ENCODE assay signal across 8 cellular contexts in the genomic region with DNA sequence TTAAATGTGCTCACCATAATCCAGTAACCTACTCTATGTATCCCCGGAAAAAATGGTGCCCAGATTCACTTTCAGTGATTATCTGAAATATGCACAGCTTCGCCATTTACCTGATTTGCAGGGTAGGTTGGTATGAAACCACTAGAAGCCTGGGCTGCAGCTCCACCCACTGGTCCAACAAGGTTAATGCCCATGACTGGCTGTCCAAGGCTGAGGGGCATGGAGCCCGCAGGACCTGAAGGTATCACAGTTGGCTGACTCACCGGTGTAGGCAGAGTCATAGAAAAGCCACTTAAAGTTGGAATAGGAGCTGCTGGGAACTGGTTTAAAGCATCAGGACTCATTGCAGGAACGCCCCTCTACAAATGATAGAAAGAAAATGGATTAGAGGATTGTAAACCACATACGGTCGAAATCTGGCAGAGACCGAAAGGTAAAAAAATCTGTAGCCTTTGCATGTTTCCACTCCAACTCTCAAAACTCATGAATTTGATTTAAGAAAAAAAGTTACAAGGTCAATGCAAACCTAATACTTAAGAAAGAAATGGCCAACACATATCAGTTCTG. TPM values are rescaled to one million over a fixed set of nuclear protein-coding genes. Genes with fewer than 3 reads are reported as not detected.
A peak's percentile ranks its signal among the peaks of the same experiment; 100 is the strongest.
DNase-seq lines count a peak whose midpoint lies in the region; ATAC-seq and TF ChIP-seq lines count a peak whose summit lies in the region.

No MANE protein-coding gene starts in this region.

- DNase-seq in AG08395 (ENCODE audit: low spot score) (peak; percentile 61), NCI-H524 (lab: John Stamatoyannopoulos, UW) (peak; percentile 36 to 80), heart right ventricle (peak; percentile 16 to 29), lower leg skin (ENCODE audit: low spot score in 2 of 2) (no peak)
- DNase-seq in activated naive CD4-positive, alpha-beta T cell treated with anti-CD3 and anti-CD28 coated beads for 36 hours: peak; percentile 62
- DNase-seq in stimulated activated CD4-positive, alpha-beta T cell treated with anti-CD3 and anti-CD28 coated beads, Interleukin-15, amount 100 ng/mL, for 24 hours: peak; percentile 36

- H3K4me1 ChIP-seq in heart right ventricle: no peaks in the 10 kb centered on the region

- H3K4me3 ChIP-seq in heart right ventricle (no peak overlapping the region), lower leg skin (ENCODE audit: low read depth, poor library complexity, severe bottlenecking) (no peak overlapping the region)

- H3K27me3 Mint-ChIP-seq in activated naive CD4-positive, alpha-beta T cell treated with anti-CD3 and anti-CD28 coated beads for 36 hours (ENCODE audit: low read depth): no peaks in the 10 kb centered on the region

- ATAC-seq in heart right ventricle: peak in 6 of 8 donors; percentile 51 to 84 (median 72)
- no peak for ATAC-seq in GM21381 (IDR thresholded peaks at IDR 0.05; ENCODE audit: unreplicated experiment)

- H3K9me3 ChIP-seq in heart right ventricle: peaks cover 0 to 15% (median 5%) of the 10 kb centered on the region in 11 donors

- peak; percentile 49 for TF ChIP-seq CTCF in GM12873 (IDR thresholded peaks at IDR 0.05; ENCODE audit: insufficient read depth, low read depth, low read length, missing control alignments)
- peak in 8 of 9 donors; percentile 18 to 62 (median 53) for TF ChIP-seq CTCF in heart right ventricle (IDR thresholded peaks at IDR 0.05)
- no peak for TF ChIP-seq CTCF in lower leg skin (IDR thresholded peaks at IDR 0.05)

- H3K27ac Mint-ChIP-seq in activated naive CD4-positive, alpha-beta T cell treated with anti-CD3 and anti-CD28 coated beads for 36 hours: no peak overlapping the region

- intact Hi-C loops in activated naive CD4-positive, alpha-beta T cell treated with anti-CD3 and anti-CD28 coated beads for 36 hours (cut with micrococcal nuclease): loop anchor here (1.0 to 5.0 kb wide), 3 partner anchors 37 to 197 kb away; a partner anchor contains a TSS
- intact Hi-C loops in heart right ventricle (cut with DNase I) (no loop called here), lower leg skin (cut with DNase I; ENCODE audit: low total_unique reads) (no loop called here)

- H3K36me3 Mint-ChIP-seq in activated naive CD4-positive, alpha-beta T cell treated with anti-CD3 and anti-CD28 coated beads for 36 hours (ENCODE audit: low read depth): peaks cover 38% of the 10 kb centered on the region

- H3K27me3 ChIP-seq in heart right ventricle: no peaks in the 10 kb centered on the region

- H3K27ac ChIP-seq in heart right ventricle: no peak overlapping the region

- peaks cover 0 to 92% (median 63%) of the 10 kb centered on the region in 9 donors for H3K36me3 ChIP-seq in heart right ventricle

- no peak for TF ChIP-seq POLR2A in lower leg skin (IDR thresholded peaks at IDR 0.05)

- CTCF ChIA-PET in activated naive CD4-positive, alpha-beta T cell treated with anti-CD3 and anti-CD28 coated beads for 36 hours (lab: Charles Lee): interaction anchor here (0.6 to 1.8 kb wide), 4 partner anchors 19 to 221 kb away, joined by 3 to 9 read pairs (median 4); no protein-coding TSS in a partner anchor

- H3K4me1 Mint-ChIP-seq in activated naive CD4-positive, alpha-beta T cell treated with anti-CD3 and anti-CD28 coated beads for 36 hours (ENCODE audit: low read depth): no peaks in the 10 kb centered on the region

- H3K9me3 Mint-ChIP-seq in activated naive CD4-positive, alpha-beta T cell treated with anti-CD3 and anti-CD28 coated beads for 36 hours: peaks cover 4% of the 10 kb centered on the region

- H3K4me3 Mint-ChIP-seq in activated naive CD4-positive, alpha-beta T cell treated with anti-CD3 and anti-CD28 coated beads for 36 hours: no peak overlapping the region

- WGBS in heart right ventricle, 2 donors: 83 to 87% methylated on average over 8 of the region's 8 CpGs
- 81 to 85% methylated on average over 8 of the region's 8 CpGs for WGBS in lower leg skin, 2 donors

RNA-seq across cellular contexts. Expression of a gene that starts 38.6 kb away (rescaled TPM):
- total RNA-seq in activated naive CD4-positive, alpha-beta T cell treated with anti-CD3 and anti-CD28 coated beads for 36 hours: 10 to 100 TPM; 39.1 to 40.1 TPM
- total RNA-seq in heart right ventricle (10 to 100 TPM; 32.7 to 57.6 (median 48.2) TPM), lower leg skin (10 to 100 TPM; 23.3 to 40.7 (median 24.5) TPM)
- polyA plus RNA-seq in heart right ventricle: 1 to 10 TPM; 2.9 to 5.6 TPM

Comparison
In these comparisons a context has a peak if more than half of its experiments do, and no peak if none do; other contexts are left out.
1. DNase-seq: peak in AG08395 (single experiment), NCI-H524 (2 of 2), activated naive CD4-positive, alpha-beta T cell treated with anti-CD3 and anti-CD28 coated beads for 36 hours (single experiment), heart right ventricle (2 of 2) and stimulated activated CD4-positive, alpha-beta T cell treated with anti-CD3 and anti-CD28 coated beads, Interleukin-15, amount 100 ng/mL, for 24 hours (single experiment); none in lower leg skin (0 of 2).
2. CTCF ChIP-seq: peak in GM12873 (single experiment) and heart right ventricle (8 of 9); none in lower leg skin (0 of 3).